Comparison of ENCODE assay signal across 17 cellular contexts in genomic region chr13:95128045-95128643, GRCh38.
DNase-seq lines count a peak whose midpoint lies in the region; ATAC-seq, FAIRE-seq and TF ChIP-seq lines count a peak whose summit lies in the region.
"Had no signal": no experiment of that assay in that cellular context is flagged by ENCODE, and none has a peak within 500 bp of the region (broad histone marks: within the 10 kb centered on the region; RNA-seq: fewer than 3 reads in every experiment).

No MANE protein-coding gene starts in this region.

- ATAC-seq in sciatic nerve: no peak
- no peak for ATAC-seq in HG03196 (IDR thresholded peaks at IDR 0.05; ENCODE audit: unreplicated experiment)
- no peak for ATAC-seq in stimulated activated memory B cell treated with anti-CD40 and anti-IgM and Interleukin-4, amounts not matched to agents 10 μg/mL and 1 μg/mL and 100 μg/mL, for 72 hours

- POLR2A ChIA-PET in MCF 10A (lab: Yijun Ruan, JAX) (no interaction called here), endothelial cell of umbilical vein (lab: Charles Lee) (no interaction called here)

- DNase-seq in MCF 10A (ENCODE audit: unreplicated experiment) (peak; percentile 22), mammary epithelial cell (no peak), NCI-H510A treated with DMSO at 0.1 percent for 48 hours (lab: John Stamatoyannopoulos, UW) (peak; percentile 11), endothelial cell of umbilical vein (ENCODE audit: low read depth, low spot score) (peak; percentile 76), sciatic nerve (ENCODE audit: low spot score) (no peak), GM12892 (ENCODE audit: insufficient read length) (no peak)
- DNase-seq: activated CD4-positive, alpha-beta T cell treated with anti-CD3 and anti-CD28 coated beads for 1 hour; activated T-cell treated with anti-CD3 and anti-CD28 coated beads, Interleukin-2, amount 50 U/mL, for 24 hours; adrenal gland; DMS79; foreskin fibroblast; midbrain; NCI-H187 treated with DMSO at 0.1 percent for 48 hours had no signal

- H3K4me3 ChIP-seq in mammary epithelial cell (replicated peaks in 1 of 3; ENCODE audit: insufficient read depth in 1 of 3, low read depth in 2 of 3, low read length in 3 of 3) (no peak overlapping the region), endothelial cell of umbilical vein (replicated peaks in 1 of 3; ENCODE audit: insufficient read depth in 1 of 3, low read depth in 1 of 3, low read length in 3 of 3) (no peak overlapping the region)
- H3K4me3 ChIP-seq: adrenal gland, thoracic aorta had no signal

- no peak overlapping the region for H3K4me3 Mint-ChIP-seq in MCF 10A (ENCODE audit: unreplicated experiment)
- H3K4me3 Mint-ChIP-seq in stimulated activated memory B cell treated with anti-CD40 and anti-IgM and Interleukin-4, amounts not matched to agents 10 μg/mL and 1 μg/mL and 100 μg/mL, for 72 hours: no peak overlapping the region
- H3K4me3 Mint-ChIP-seq: activated T-cell treated with anti-CD3 and anti-CD28 coated beads, Interleukin-2, amount 50 U/mL, for 24 hours; dendritic cell treated with granulocyte-macrophage colony-stimulating factor and Interleukin-4, amounts not matched to agents 40 ng/mL and 50 ng/mL, for 4 days had no signal

- H3K79me2 ChIP-seq in mammary epithelial cell (ENCODE audit: insufficient read depth, low read length): no peaks in the 10 kb centered on the region
- no peaks in the 10 kb centered on the region for H3K79me2 ChIP-seq in endothelial cell of umbilical vein (ENCODE audit: control insufficient read depth, insufficient read depth, low read length)

- H4K20me1 ChIP-seq in mammary epithelial cell (ENCODE audit: insufficient read depth, low read length): no peaks in the 10 kb centered on the region
- H4K20me1 ChIP-seq in endothelial cell of umbilical vein (replicated peaks; ENCODE audit: control insufficient read depth, extremely low read depth, insufficient read depth, low read length): no peaks in the 10 kb centered on the region

- H3K9ac ChIP-seq in mammary epithelial cell (ENCODE audit: insufficient read depth, low read length): no peak overlapping the region
- no peak overlapping the region for H3K9ac ChIP-seq in endothelial cell of umbilical vein (replicated peaks; ENCODE audit: extremely low read depth, insufficient read depth, low read length)

- H3K9me3 Mint-ChIP-seq in MCF 10A (ENCODE audit: unreplicated experiment): no peaks in the 10 kb centered on the region
- peaks cover 2% of the 10 kb centered on the region for H3K9me3 Mint-ChIP-seq in stimulated activated memory B cell treated with anti-CD40 and anti-IgM and Interleukin-4, amounts not matched to agents 10 μg/mL and 1 μg/mL and 100 μg/mL, for 72 hours
- H3K9me3 Mint-ChIP-seq: activated T-cell treated with anti-CD3 and anti-CD28 coated beads, Interleukin-2, amount 50 U/mL, for 24 hours; dendritic cell treated with granulocyte-macrophage colony-stimulating factor and Interleukin-4, amounts not matched to agents 40 ng/mL and 50 ng/mL, for 4 days had no signal

- TF ChIP-seq CTCF in MCF 10A (IDR thresholded peaks at IDR 0.05; ENCODE audit: unreplicated experiment) (no peak), mammary epithelial cell (conservative IDR thresholded peaks at IDR 0.05 in 1 of 2, IDR thresholded peaks at IDR 0.05 in 1 of 2; ENCODE audit: extremely low read depth in 1 of 2, insufficient read depth in 1 of 2, low read depth in 1 of 2, low read length in 2 of 2) (no peak), endothelial cell of umbilical vein (IDR thresholded peaks at IDR 0.05; ENCODE audit: extremely low read depth in 1 of 2, insufficient read depth in 1 of 2, low read depth in 1 of 2, low read length in 2 of 2) (no peak)

- H3K27me3 Mint-ChIP-seq in MCF 10A (ENCODE audit: insufficient read depth, unreplicated experiment): no peaks in the 10 kb centered on the region
- H3K27me3 Mint-ChIP-seq in stimulated activated memory B cell treated with anti-CD40 and anti-IgM and Interleukin-4, amounts not matched to agents 10 μg/mL and 1 μg/mL and 100 μg/mL, for 72 hours: no peaks in the 10 kb centered on the region
- H3K27me3 Mint-ChIP-seq: activated T-cell treated with anti-CD3 and anti-CD28 coated beads, Interleukin-2, amount 50 U/mL, for 24 hours; dendritic cell treated with granulocyte-macrophage colony-stimulating factor and Interleukin-4, amounts not matched to agents 40 ng/mL and 50 ng/mL, for 4 days had no signal

- no peaks in the 10 kb centered on the region for H3K9me3 ChIP-seq in mammary epithelial cell (replicated peaks; ENCODE audit: insufficient read depth, low read length)
- no peaks in the 10 kb centered on the region for H3K9me3 ChIP-seq in endothelial cell of umbilical vein (replicated peaks; ENCODE audit: control insufficient read depth, insufficient read depth, low read length)
- H3K9me3 ChIP-seq: adrenal gland, thoracic aorta had no signal

- 90% methylated on average over 3 of the region's 3 CpGs for WGBS in mammary epithelial cell (ENCODE audit: low coverage, missing lambda C conversion rate)

- H3K36me3 ChIP-seq in mammary epithelial cell (ENCODE audit: insufficient read depth, low read length) (no peaks in the 10 kb centered on the region), endothelial cell of umbilical vein (ENCODE audit: control insufficient read depth in 2 of 2, extremely low read depth in 1 of 2, insufficient read depth in 2 of 2, low read length in 2 of 2) (no peaks in the 10 kb centered on the region)
- H3K36me3 ChIP-seq: adrenal gland, thoracic aorta had no signal

- no peaks in the 10 kb centered on the region for H3K9me1 ChIP-seq in endothelial cell of umbilical vein (replicated peaks; ENCODE audit: control insufficient read depth, extremely low read depth, insufficient read depth, low read length)

- no peaks in the 10 kb centered on the region for H3K27me3 ChIP-seq in mammary epithelial cell (ENCODE audit: insufficient read depth, low read length)
- no peaks in the 10 kb centered on the region for H3K27me3 ChIP-seq in endothelial cell of umbilical vein (ENCODE audit: control insufficient read depth in 2 of 2, insufficient read depth in 2 of 2, low read length in 2 of 2)
- H3K27me3 ChIP-seq: adrenal gland had no signal

- no TSS peak for BruUV-seq in MCF 10A (replicated peaks; lab: Mats Ljungman, UMichigan)
- BruUV-seq in mammary epithelial cell (replicated peaks; lab: Mats Ljungman, UMichigan): no TSS peak
- no TSS peak for BruUV-seq in endothelial cell of umbilical vein (replicated peaks; lab: Mats Ljungman, UMichigan)

- H3K4me1 ChIP-seq in mammary epithelial cell (ENCODE audit: insufficient read depth, low read length): no peaks in the 10 kb centered on the region
- peaks cover 13% of the 10 kb centered on the region for H3K4me1 ChIP-seq in endothelial cell of umbilical vein (ENCODE audit: control insufficient read depth, extremely low read depth, insufficient read depth, low read length)
- H3K4me1 ChIP-seq: adrenal gland had no signal

- peak; percentile 85 for FAIRE-seq in endothelial cell of umbilical vein (lab: Jason Lieb, UNC)
- no peak for FAIRE-seq in GM12892 (lab: Jason Lieb, UNC)

- intact Hi-C loops in MCF 10A (cut with micrococcal nuclease): no loop called here
- intact Hi-C loops in mammary epithelial cell (cut with micrococcal nuclease): no loop called here
- intact Hi-C loops in endothelial cell of umbilical vein (cut with micrococcal nuclease): no loop called here
- intact Hi-C loops in sciatic nerve (cut with DNase I): no loop called here

- TF ChIP-seq POLR2A in endothelial cell of umbilical vein (IDR thresholded peaks at IDR 0.05; ENCODE audit: low read depth, low read length): no peak
- no peak for TF ChIP-seq POLR2A in GM12892 (IDR thresholded peaks at IDR 0.05; ENCODE audit: low read depth, low read length)

- dilution Hi-C loops in mammary epithelial cell (cut with HindIII; ENCODE audit: low sequenced_read_pairs) (no loop called here), endothelial cell of umbilical vein (cut with MboI; ENCODE audit: extremely low pct_ligation_motif_present, low sequenced_read_pairs) (no loop called here)

- H3K4me1 Mint-ChIP-seq in MCF 10A (ENCODE audit: insufficient read depth, unreplicated experiment): peaks cover 16% of the 10 kb centered on the region
- H3K4me1 Mint-ChIP-seq in stimulated activated memory B cell treated with anti-CD40 and anti-IgM and Interleukin-4, amounts not matched to agents 10 μg/mL and 1 μg/mL and 100 μg/mL, for 72 hours: no peaks in the 10 kb centered on the region

- H3K27ac ChIP-seq in mammary epithelial cell (ENCODE audit: insufficient read depth, low read depth, low read length): no peak overlapping the region
- H3K27ac ChIP-seq in endothelial cell of umbilical vein (ENCODE audit: insufficient read depth, low read depth, low read length): no peak overlapping the region
- H3K27ac ChIP-seq: adrenal gland, thoracic aorta had no signal

- CTCF ChIA-PET in MCF 10A (lab: Yijun Ruan, JAX) (interaction anchor here (0.8 to 1.8 kb wide), 3 partner anchors 11 to 454 kb away, joined by 4 to 6 read pairs (median 4); no protein-coding TSS in a partner anchor), mammary epithelial cell (lab: Charles Lee; ENCODE audit: low non-redundant PET) (no interaction called here), endothelial cell of umbilical vein (lab: Charles Lee) (interaction anchor here (1.1 to 1.6 kb wide), 6 partner anchors 9 to 276 kb away, joined by 3 to 8 read pairs (median 5); no protein-coding TSS in a partner anchor)

- peaks cover 5% of the 10 kb centered on the region for H3K36me3 Mint-ChIP-seq in MCF 10A (ENCODE audit: insufficient read depth, unreplicated experiment)
- H3K36me3 Mint-ChIP-seq in stimulated activated memory B cell treated with anti-CD40 and anti-IgM and Interleukin-4, amounts not matched to agents 10 μg/mL and 1 μg/mL and 100 μg/mL, for 72 hours: peaks cover 27% of the 10 kb centered on the region

- in situ Hi-C loops in mammary epithelial cell (cut with MboI; ENCODE audit: low sequenced_read_pairs in 2 of 2): no loop called here

- no peak overlapping the region for H3K4me2 ChIP-seq in mammary epithelial cell (ENCODE audit: insufficient read depth, low read depth, low read length)
- H3K4me2 ChIP-seq in endothelial cell of umbilical vein (ENCODE audit: insufficient read depth, low read length): peak overlapping the region; percentile 21

- H2AFZ ChIP-seq in mammary epithelial cell (ENCODE audit: low read depth, low read length): no peak overlapping the region
- peak overlapping the region; percentile 48 for H2AFZ ChIP-seq in endothelial cell of umbilical vein (ENCODE audit: low read depth, low read length)

- no peak overlapping the region for H3K27ac Mint-ChIP-seq in MCF 10A (ENCODE audit: low read depth, unreplicated experiment)
- H3K27ac Mint-ChIP-seq in stimulated activated memory B cell treated with anti-CD40 and anti-IgM and Interleukin-4, amounts not matched to agents 10 μg/mL and 1 μg/mL and 100 μg/mL, for 72 hours: no peak overlapping the region
- H3K27ac Mint-ChIP-seq: activated T-cell treated with anti-CD3 and anti-CD28 coated beads, Interleukin-2, amount 50 U/mL, for 24 hours; dendritic cell treated with granulocyte-macrophage colony-stimulating factor and Interleukin-4, amounts not matched to agents 40 ng/mL and 50 ng/mL, for 4 days had no signal

TF ChIP-seq in endothelial cell of umbilical vein, 7 proteins besides CTCF, POLR2A, EP300 and RAD21:
- TF ChIP-seq POLR2AphosphoS5 (IDR thresholded peaks at IDR 0.05; ENCODE audit: insufficient read depth, low read depth, low read length) (no peak), JUN (IDR thresholded peaks at IDR 0.05; ENCODE audit: borderline replicate concordance, insufficient read depth, insufficient read length, low read depth) (peak; percentile 14)

Comparison
In these comparisons a context has a peak if more than half of its experiments do, and no peak if none do; other contexts are left out.
1. DNase-seq: peak in MCF 10A (single experiment), NCI-H510A treated with DMSO at 0.1 percent for 48 hours (single experiment) and endothelial cell of umbilical vein (single experiment); none in mammary epithelial cell (single experiment), sciatic nerve (single experiment) and GM12892 (single experiment).